17 cellular contexts compared by ENCODE assay signal in the genomic region with DNA sequence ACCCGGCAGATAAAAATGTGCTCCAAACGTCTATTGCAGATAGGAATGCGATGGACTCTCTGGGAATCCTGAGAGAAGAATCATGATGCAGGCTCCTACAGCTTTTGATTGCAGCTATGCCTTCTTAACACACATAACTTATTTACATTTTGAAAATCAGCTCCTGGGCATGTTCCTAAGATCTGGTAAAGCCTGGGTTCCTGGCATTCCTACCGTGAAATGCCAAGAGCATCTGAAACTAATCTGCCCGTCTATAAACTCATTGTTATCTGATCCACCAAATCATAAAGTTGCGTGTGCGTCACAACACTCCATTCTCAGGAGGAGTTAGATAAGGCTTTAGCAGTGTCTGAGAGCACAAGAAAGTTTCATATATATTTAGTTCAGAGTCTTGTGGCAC.
A peak's percentile ranks its signal among the peaks of the same experiment; 100 is the strongest.
DNase-seq lines count a peak whose midpoint lies in the region; ATAC-seq and TF ChIP-seq lines count a peak whose summit lies in the region.
"Had no signal": no experiment of that assay in that cellular context is flagged by ENCODE, and none has a peak within 500 bp of the region (broad histone marks: within the 10 kb centered on the region; RNA-seq: fewer than 3 reads in every experiment).

No MANE protein-coding gene starts in this region.

- WGBS in prostate gland = 13% methylated on average over 7 of the region's 7 CpGs

- no peak for TF ChIP-seq POLR2A in prostate gland (IDR thresholded peaks at IDR 0.05)

- H3K36me3 ChIP-seq in HEK293 (ENCODE audit: control insufficient read depth in 2 of 2, insufficient read depth in 1 of 2, low read length in 2 of 2) (no peaks in the 10 kb centered on the region), RWPE2 (ENCODE audit: low read depth) (no peaks in the 10 kb centered on the region), prostate gland (no peaks in the 10 kb centered on the region)

- H3K9me3 ChIP-seq in HEK293 (ENCODE audit: control insufficient read depth, insufficient read depth, low read depth, low read length) = no peaks in the 10 kb centered on the region
- H3K9me3 ChIP-seq in RWPE2 (ENCODE audit: severe bottlenecking) = no peaks in the 10 kb centered on the region
- H3K9me3 ChIP-seq in prostate gland = no peaks in the 10 kb centered on the region

- intact Hi-C loops in prostate gland (cut with DNase I) = no loop called here

- POLR2A ChIA-PET in HEK293 (lab: Yijun Ruan, JAX) = no interaction called here

- CTCF ChIA-PET in HEK293 (lab: Yijun Ruan, JAX) = no interaction called here

- H3K4me3 ChIP-seq in HEK293 (ENCODE audit: low read depth, low read length) (no peak overlapping the region), RWPE2 (ENCODE audit: severe bottlenecking) (no peak overlapping the region), prostate gland (no peak overlapping the region)

- DNase-seq in RWPE2 (ENCODE audit: low spot score) (no peak), fibroblast of peridontal ligament (ENCODE audit: extremely low read depth) (peak; percentile 94), prostate gland (ENCODE audit: low spot score) (peak; percentile 37), T1000 (lab: John Stamatoyannopoulos, UW) (no peak), NCI-H187 treated with DMSO at 0.1 percent for 48 hours (lab: John Stamatoyannopoulos, UW) (no peak)
- DNase-seq in activated naive CD4-positive, alpha-beta T cell treated with Interleukin-2 at 50 U/mL for 16 hours = no peak
- DNase-seq: Calu3; CD4-positive, CD25-positive, alpha-beta regulatory T cell; DMS79 treated with DMSO at 0.1 percent for 48 hours; GF-D8; IMR-90; NCI-H1436 treated with DMSO at 0.1 percent for 48 hours; NCI-H2227 treated with DMSO at 0.1 percent for 48 hours had no signal

- H3K27me3 ChIP-seq in RWPE2 (ENCODE audit: insufficient read depth, poor library complexity, severe bottlenecking) (no peaks in the 10 kb centered on the region), prostate gland (replicated peaks; ENCODE audit: insufficient read depth) (no peaks in the 10 kb centered on the region)

- TF ChIP-seq CTCF in HEK293 (tag by site-specific recombination; IDR thresholded peaks at IDR 0.05) (no peak), RWPE2 (IDR thresholded peaks at IDR 0.05; ENCODE audit: poor library complexity, severe bottlenecking) (no peak), prostate gland (IDR thresholded peaks at IDR 0.05) (no peak)

- H3K27ac ChIP-seq in HEK293 (ENCODE audit: extremely low read depth, low read depth, low read length) (no peak overlapping the region), RWPE2 (ENCODE audit: poor library complexity, severe bottlenecking) (no peak overlapping the region), prostate gland (peak overlapping the region; percentile 29 to 32)
- H3K27ac ChIP-seq: RWPE1 had no signal

- ATAC-seq in RWPE2 (ENCODE audit: low read depth) (peak; percentile 44; the same call in 2 of the 3 replicates), HG03354 (IDR thresholded peaks at IDR 0.05; ENCODE audit: poor library complexity, severe bottlenecking, unreplicated experiment) (no peak)
- ATAC-seq: SK-N-SH treated with all-trans-retinoic acid at 6 μM for 48 hours had no signal

- H3K4me1 ChIP-seq in HEK293 (ENCODE audit: control insufficient read depth, insufficient read depth, low read length) (no peaks in the 10 kb centered on the region), RWPE2 (ENCODE audit: insufficient read depth, poor library complexity, severe bottlenecking) (no peaks in the 10 kb centered on the region), prostate gland (replicated peaks) (peaks cover 3% of the 10 kb centered on the region)

TF ChIP-seq in HEK293, 187 proteins besides CTCF, POLR2A, EP300 and RAD21:
- peak; percentile 51; the same call in 1 of the 2 replicates for TF ChIP-seq FEZF1 (tag by site-specific recombination; IDR thresholded peaks at IDR 0.05)
- TF ChIP-seq ZBTB48 (tag by site-specific recombination; IDR thresholded peaks at IDR 0.05) = no peak
- 0 out of 2 replicates have a peak, but pooled peaks have one; percentile 24 for TF ChIP-seq ZXDB (tag by site-specific recombination; IDR thresholded peaks at IDR 0.05)
- TF ChIP-seq ZNF16 (tag by site-specific recombination; IDR thresholded peaks at IDR 0.05; ENCODE audit: low read depth) = no peak
- TF ChIP-seq ZNF558 (tag by site-specific recombination; IDR thresholded peaks at IDR 0.05) = no peak
- TF ChIP-seq ZNF629 (tag by site-specific recombination; IDR thresholded peaks at IDR 0.05) = peak; percentile 42; the same call in 1 of the 2 replicates
- TF ChIP-seq ZNF530 (tag by site-specific recombination; IDR thresholded peaks at IDR 0.05; ENCODE audit: low read depth) = no peak
- no peak for TF ChIP-seq ZNF585B (tag by site-specific recombination; IDR thresholded peaks at IDR 0.05)
- no peak for TF ChIP-seq ZNF501 (tag by site-specific recombination; IDR thresholded peaks at IDR 0.05)
- no peak for TF ChIP-seq REPIN1 (tag by site-specific recombination; IDR thresholded peaks at IDR 0.05; ENCODE audit: low read depth)
- TF ChIP-seq ZNF548 (tag by site-specific recombination; IDR thresholded peaks at IDR 0.05) = no peak
- TF ChIP-seq OVOL3 (tag by site-specific recombination; IDR thresholded peaks at IDR 0.05) = no peak
- peak; percentile 44; the same call in 1 of the 2 replicates for TF ChIP-seq ZNF843 (tag by site-specific recombination; IDR thresholded peaks at IDR 0.05)
TF ChIP-seq in HEK293: peak in this region for 4.

Comparison
In these comparisons a context has a peak if more than half of its experiments do, and no peak if none do; other contexts are left out.
1. H3K27ac ChIP-seq: peak in prostate gland (2 of 2); none in HEK293 (single experiment) and RWPE2 (single experiment).
2. DNase-seq: peak in fibroblast of peridontal ligament (single experiment) and prostate gland (single experiment); none in RWPE2 (single experiment), T1000 (single experiment), activated naive CD4-positive, alpha-beta T cell treated with Interleukin-2 at 50 U/mL for 16 hours (single experiment) and NCI-H187 treated with DMSO at 0.1 percent for 48 hours (single experiment).